ENCODE assay signal across 27 cellular contexts in genomic region chr12:63208956-63209355, GRCh38. TPM values are rescaled to one million over a fixed set of nuclear protein-coding genes. Genes with fewer than 3 reads are reported as not detected.
"Had no signal": no experiment of that assay in that cellular context is flagged by ENCODE, and none has a peak within 500 bp of the region (broad histone marks: within the 10 kb centered on the region; RNA-seq: fewer than 3 reads in every experiment).

No MANE protein-coding gene starts in this region.

- ATAC-seq: activated T-cell treated with anti-CD3 and anti-CD28 coated beads, Interleukin-2, amount 50 U/mL, for 4 hours had no signal

- H3K36me3 ChIP-seq: cardiac muscle cell, Peyer's patch, SJCRH30 had no signal

- H3K4me3 ChIP-seq: cardiac muscle cell, Peyer's patch, SJCRH30 had no signal

- H3K9me2 ChIP-seq: SK-N-SH had no signal

- H3K9me3 Mint-ChIP-seq: activated CD4-positive, alpha-beta memory T cell treated with anti-CD3 and anti-CD28 coated beads for 36 hours; activated CD4-positive, alpha-beta T cell treated with anti-CD3 and anti-CD28 coated beads, Interleukin-2, amount 10 ng/mL, durations not matched to agents 7 days and 5 days; brain had no signal

- H3K4me1 ChIP-seq: Peyer's patch, SJCRH30 had no signal

- H3K36me3 Mint-ChIP-seq: activated CD4-positive, alpha-beta memory T cell treated with anti-CD3 and anti-CD28 coated beads for 36 hours; activated naive CD8-positive, alpha-beta T cell; brain had no signal

- H3K4me1 Mint-ChIP-seq: activated CD4-positive, alpha-beta T cell treated with anti-CD3 and anti-CD28 coated beads, Interleukin-2, amount 10 ng/mL, durations not matched to agents 7 days and 5 days; brain had no signal

- H3K4me3 Mint-ChIP-seq: activated CD4-positive, alpha-beta memory T cell treated with anti-CD3 and anti-CD28 coated beads for 36 hours; activated CD4-positive, alpha-beta T cell treated with anti-CD3 and anti-CD28 coated beads, Interleukin-2, amount 10 ng/mL, durations not matched to agents 7 days and 5 days; activated naive CD8-positive, alpha-beta T cell; activated T-cell treated with anti-CD3 and anti-CD28 coated beads, Interleukin-2, amount 50 U/mL, for 4 hours; brain had no signal

- H3K9ac ChIP-seq: SK-N-SH had no signal

- H3K27ac Mint-ChIP-seq: activated CD4-positive, alpha-beta memory T cell treated with anti-CD3 and anti-CD28 coated beads for 36 hours; activated CD4-positive, alpha-beta T cell treated with anti-CD3 and anti-CD28 coated beads, Interleukin-2, amount 10 ng/mL, durations not matched to agents 7 days and 5 days; activated naive CD8-positive, alpha-beta T cell; brain had no signal

- H3K27ac ChIP-seq: cardiac muscle cell, Peyer's patch, RWPE1, SJCRH30, VCaP had no signal

- H3K9me3 ChIP-seq: Peyer's patch, SJCRH30, SK-N-SH had no signal

- H3K4me2 ChIP-seq: SK-N-SH had no signal

- DNase-seq: activated CD4-positive, alpha-beta memory T cell treated with anti-CD3 and anti-CD28 coated beads for 36 hours; activated CD4-positive, alpha-beta T cell treated with anti-CD3 and anti-CD28 coated beads, Interleukin-2, amount 10 ng/mL, durations not matched to agents 7 days and 5 days; activated CD4-positive, CD25-positive, alpha-beta regulatory T cell; activated CD8-positive, alpha-beta memory T cell treated with anti-CD3 and anti-CD28 coated beads for 24 hours; activated effector memory CD4-positive, alpha-beta T cell treated with anti-CD3 and anti-CD28 coated beads, Interleukin-2, amount 50 U/mL, for 16 hours; activated naive CD4-positive, alpha-beta T cell treated with Interleukin-2 at 50 U/mL for 16 hours; activated T-cell treated with anti-CD3 and anti-CD28 coated beads, Interleukin-2, amount 50 U/mL, for 4 hours; KG1; NCI-H1105; NCI-H1436; NCI-H187; NCI-H2081; NCI-H510A treated with DMSO at 0.1 percent for 48 hours; NCI-H69; NK-92 treated with Interleukin-12 subunit alpha and Interleukin-12 subunit beta, amount 100 ng/mL, for 24 hours; Peyer's patch; Right ventricle myocardium superior; SJCRH30; SK-N-SH; T-helper 1 cell had no signal

- H3K27me3 ChIP-seq: cardiac muscle cell, Peyer's patch, SJCRH30 had no signal

- H3K27me3 Mint-ChIP-seq: activated CD4-positive, alpha-beta memory T cell treated with anti-CD3 and anti-CD28 coated beads for 36 hours; activated CD4-positive, alpha-beta T cell treated with anti-CD3 and anti-CD28 coated beads, Interleukin-2, amount 10 ng/mL, durations not matched to agents 7 days and 5 days; activated naive CD8-positive, alpha-beta T cell; brain had no signal

RNA-seq across cellular contexts. Expression of gene AVPR1A, which starts 58.0 kb away (rescaled TPM):
- total RNA-seq: activated CD4-positive, alpha-beta memory T cell treated with anti-CD3 and anti-CD28 coated beads for 36 hours; activated CD4-positive, alpha-beta T cell treated with anti-CD3 and anti-CD28 coated beads, Interleukin-2, amount 10 ng/mL, durations not matched to agents 7 days and 5 days; cardiac muscle cell; MCF 10A; SJCRH30; T-helper 2 cell treated with Interferon-gamma antibody and Interleukin-4, amounts not matched to agents 100 ng/mL and 5 ng/mL, for 36 hours had no signal
